In genomic region chr11:536841-537621, GRCh38 we compare ENCODE assay signal across 1 cellular context.
TF ChIP-seq lines count a peak whose summit lies in the region.

Gene LRRC56, plus strand, starts transcription at chr11:537527. Its CDS starts 3,158 bp downstream, at chr11:540685.

TF ChIP-seq in K562, 482 proteins besides CTCF, POLR2A, EP300 and RAD21 (continued from another document and continues in another):
- TF ChIP-seq ZNF407 (IDR thresholded peaks at IDR 0.05; ENCODE audit: low read depth) (no peak), RCOR1 (IDR thresholded peaks at IDR 0.05; ENCODE audit: borderline replicate concordance in 1 of 2, low read depth in 2 of 2, low read length in 2 of 2) (no peak), ATF1 (CRISPR knock-in tag; IDR thresholded peaks at IDR 0.05) (no peak), ATF1 (tag; IDR thresholded peaks at IDR 0.05) (peak; percentile 53; the same call in 1 of the 2 replicates), NFE2 (IDR thresholded peaks at IDR 0.05; ENCODE audit: low read depth) (no peak), PHTF2 (CRISPR knock-in tag; IDR thresholded peaks at IDR 0.05) (no peak), ATF7 (IDR thresholded peaks at IDR 0.05) (peak; percentile 46; the same call in 1 of the 2 replicates), EZH2 (IDR thresholded peaks at IDR 0.05; ENCODE audit: borderline replicate concordance, low read depth, low read length) (no peak), HDAC2 (IDR thresholded peaks at IDR 0.05) (0 out of 2 replicates have a peak, but pooled peaks have one; percentile 30), ZNF12 (CRISPR knock-in tag; IDR thresholded peaks at IDR 0.05) (no peak), ZNF436 (CRISPR knock-in tag; IDR thresholded peaks at IDR 0.05) (no peak), ZNF280A (IDR thresholded peaks at IDR 0.05; ENCODE audit: low read depth, partially characterized antibody) (no peak), RBM22 (IDR thresholded peaks at IDR 0.05; ENCODE audit: low read depth, low read length, poor library complexity, severe bottlenecking) (peak; percentile 100), SP1 (CRISPR knock-in tag; IDR thresholded peaks at IDR 0.05) (peak; percentile 88), RBM15 (IDR thresholded peaks at IDR 0.05; ENCODE audit: insufficient read depth, low read length) (no peak), ZNF133 (CRISPR knock-in tag; IDR thresholded peaks at IDR 0.05) (no peak), SETDB1 (IDR thresholded peaks at IDR 0.05; ENCODE audit: low read length) (no peak), TFAP4 (CRISPR knock-in tag; IDR thresholded peaks at IDR 0.05; ENCODE audit: borderline replicate concordance) (peak; percentile 63; the same call in 1 of the 2 replicates), JUNB (CRISPR knock-in tag; conservative IDR thresholded peaks at IDR 0.05) (no peak), RFX1 (IDR thresholded peaks at IDR 0.05) (peak; percentile 99), POLR2AphosphoS5 (IDR thresholded peaks at IDR 0.05; ENCODE audit: control insufficient read depth, insufficient read depth, low read depth, low read length) (no peak), TEAD1 (CRISPR knock-in tag; IDR thresholded peaks at IDR 0.05) (no peak), PHB (CRISPR knock-in tag; IDR thresholded peaks at IDR 0.05) (no peak), HDAC8 (tag; IDR thresholded peaks at IDR 0.05) (no peak), ZNF318 (IDR thresholded peaks at IDR 0.05; ENCODE audit: borderline replicate concordance in 1 of 2, low read depth in 1 of 2) (no peak), SRSF9 (IDR thresholded peaks at IDR 0.05; ENCODE audit: borderline replicate concordance, low read depth, low read length) (no peak), NFYB (IDR thresholded peaks at IDR 0.05; ENCODE audit: extremely low read depth, insufficient read length) (no peak), SNAPC5 (CRISPR knock-in tag; IDR thresholded peaks at IDR 0.05) (no peak), CSDE1 (IDR thresholded peaks at IDR 0.05) (peak in 1 of 2 experiments; percentile 96; a peak in 2 of 4 replicates), NR2F6 (CRISPR knock-in tag; IDR thresholded peaks at IDR 0.05) (no peak), TFAM (CRISPR knock-in tag; conservative IDR thresholded peaks at IDR 0.05) (no peak), TFE3 (CRISPR knock-in tag; IDR thresholded peaks at IDR 0.05) (no peak), ZBTB34 (CRISPR knock-in tag; IDR thresholded peaks at IDR 0.05) (no peak), ZNF175 (CRISPR knock-in tag; IDR thresholded peaks at IDR 0.05; ENCODE audit: low read depth) (no peak), IRF9 (tag; IDR thresholded peaks at IDR 0.05) (no peak), ZNF668 (CRISPR knock-in tag; IDR thresholded peaks at IDR 0.05) (no peak), ZNF408 (CRISPR knock-in tag; IDR thresholded peaks at IDR 0.05; ENCODE audit: low read depth) (no peak), TRIM24 (IDR thresholded peaks at IDR 0.05) (0 out of 4 replicates have a peak, but pooled peaks of 1 of the 2 experiments have one; percentile 45)
